Comparison of ENCODE assay signal across 8 cellular contexts in genomic region chr1:203025721-203026665, GRCh38. TPM values are rescaled to one million over a fixed set of nuclear protein-coding genes. Genes with fewer than 3 reads are reported as not detected.
DNase-seq lines count a peak whose midpoint lies in the region; ATAC-seq and TF ChIP-seq lines count a peak whose summit lies in the region.

Gene PPFIA4, plus strand, starts transcription at chr1:203026491. Its CDS starts 12,518 bp downstream, at chr1:203039009.

- CTCF ChIA-PET in activated CD8-positive, alpha-beta T cell treated with anti-CD3 and anti-CD28 coated beads, Interleukin-2, amount 10 ng/mL, durations not matched to agents 7 days and 5 days (lab: Charles Lee), result interaction anchor here (0.8 to 7.6 kb wide), 5 partner anchors 9 to 242 kb away, joined by 3 to 76 read pairs (median 5); no protein-coding TSS in a partner anchor

- peaks cover 21% of the 10 kb centered on the region for H3K4me1 Mint-ChIP-seq in activated CD8-positive, alpha-beta T cell treated with anti-CD3 and anti-CD28 coated beads, Interleukin-2, amount 10 ng/mL, durations not matched to agents 7 days and 5 days (ENCODE audit: low read depth)

- no peaks in the 10 kb centered on the region for H3K9me3 ChIP-seq in ectodermal cell (ENCODE audit: control insufficient read depth, low read length)
- peaks cover 0 to 2% of the 10 kb centered on the region in 2 donors for H3K9me3 ChIP-seq in lung (ENCODE audit: control insufficient read depth in 2 of 2, insufficient read depth in 1 of 2, low read length in 1 of 2)

- peaks cover 30% of the 10 kb centered on the region for H3K27me3 ChIP-seq in ectodermal cell (ENCODE audit: control insufficient read depth, insufficient read depth, low read length, poor library complexity, severe bottlenecking)
- H3K27me3 ChIP-seq in lung (ENCODE audit: control insufficient read depth, insufficient read depth), result no peaks in the 10 kb centered on the region

- TF ChIP-seq CTCF in AG09319 (IDR thresholded peaks at IDR 0.05; ENCODE audit: low read depth, low read length) (no peak), lung (IDR thresholded peaks at IDR 0.05; ENCODE audit: control extremely low read depth, extremely low read depth) (no peak)

- H3K36me3 ChIP-seq in ectodermal cell (ENCODE audit: control insufficient read depth, insufficient read depth, low read length) (peaks cover 25% of the 10 kb centered on the region), lung (ENCODE audit: control insufficient read depth in 2 of 2, insufficient read depth in 2 of 2, low read length in 2 of 2) (peaks cover 8 to 9% of the 10 kb centered on the region in 2 donors)

- H3K27ac ChIP-seq in ectodermal cell (ENCODE audit: insufficient read depth, low read depth, low read length, poor library complexity, severe bottlenecking), result no peak within 1 kb of the TSS
- H3K27ac ChIP-seq in lung (ENCODE audit: low read depth in 1 of 2, low read length in 1 of 2), result peak within 1 kb of the TSS; percentile 50 to 77

- H3K4me1 ChIP-seq in ectodermal cell (ENCODE audit: control insufficient read depth, insufficient read depth, low read length) (peaks cover 18% of the 10 kb centered on the region), lung (ENCODE audit: control insufficient read depth in 2 of 2, insufficient read depth in 2 of 2, low read length in 2 of 2) (peaks cover 2 to 4% of the 10 kb centered on the region in 2 donors)

- peaks cover 8% of the 10 kb centered on the region for H3K27me3 Mint-ChIP-seq in activated CD8-positive, alpha-beta T cell treated with anti-CD3 and anti-CD28 coated beads, Interleukin-2, amount 10 ng/mL, durations not matched to agents 7 days and 5 days (ENCODE audit: low read depth)

- peak within 1 kb of the TSS; percentile 68 for H3K4me3 ChIP-seq in ectodermal cell (ENCODE audit: insufficient read depth, low read depth, low read length)
- peak within 1 kb of the TSS; percentile 51 for H3K4me3 ChIP-seq in lung

- no peaks in the 10 kb centered on the region for H3K9me3 Mint-ChIP-seq in activated CD8-positive, alpha-beta T cell treated with anti-CD3 and anti-CD28 coated beads, Interleukin-2, amount 10 ng/mL, durations not matched to agents 7 days and 5 days (ENCODE audit: insufficient read depth)

- H3K36me3 Mint-ChIP-seq in activated CD8-positive, alpha-beta T cell treated with anti-CD3 and anti-CD28 coated beads, Interleukin-2, amount 10 ng/mL, durations not matched to agents 7 days and 5 days (ENCODE audit: low read depth), result peaks cover 37% of the 10 kb centered on the region

- ATAC-seq in HG03521 (IDR thresholded peaks at IDR 0.05; ENCODE audit: unreplicated experiment) (peak; percentile 66), lung (ENCODE audit: insufficient read depth, low FRiP score) (peak; percentile 96)
- ATAC-seq in activated CD8-positive, alpha-beta T cell treated with anti-CD3 and anti-CD28 coated beads, Interleukin-2, amount 10 ng/mL, durations not matched to agents 7 days and 5 days, result peak; percentile 94

- H3K4me3 Mint-ChIP-seq in activated CD8-positive, alpha-beta T cell treated with anti-CD3 and anti-CD28 coated beads, Interleukin-2, amount 10 ng/mL, durations not matched to agents 7 days and 5 days, result peak within 1 kb of the TSS; percentile 73

- H3K27ac Mint-ChIP-seq in activated CD8-positive, alpha-beta T cell treated with anti-CD3 and anti-CD28 coated beads, Interleukin-2, amount 10 ng/mL, durations not matched to agents 7 days and 5 days, result peak within 1 kb of the TSS; percentile 70

- POLR2A ChIA-PET in activated CD8-positive, alpha-beta T cell treated with anti-CD3 and anti-CD28 coated beads, Interleukin-2, amount 10 ng/mL, durations not matched to agents 7 days and 5 days (lab: Charles Lee), result interaction anchor here (0.7 to 1.6 kb wide), 3 partner anchors 13 to 71 kb away, joined by 3 to 4 read pairs (median 3); partner anchors contain the start of gene TMEM183A

- DNase-seq in AG09319 (ENCODE audit: extremely low read depth, low read depth) (peak; percentile 61), GM19240 (ENCODE audit: insufficient read length, low spot score) (peak; percentile 90), NCI-H748 (lab: John Stamatoyannopoulos, UW; ENCODE audit: unreplicated experiment) (peak; percentile 86), lung (ENCODE audit: low spot score) (peak; percentile 85)
- peak; percentile 90 for DNase-seq in activated CD8-positive, alpha-beta T cell treated with anti-CD3 and anti-CD28 coated beads, Interleukin-2, amount 10 ng/mL, durations not matched to agents 7 days and 5 days
- DNase-seq in stimulated activated CD4-positive, alpha-beta T cell treated with anti-CD3 and anti-CD28 coated beads, Interleukin-4, amount 100 ng/mL, for 48 hours (ENCODE audit: low read depth in 2 of 2), result peak; percentile 81 to 86

- WGBS in ectodermal cell, 2 experiments, result 13 to 14% methylated on average over 52 of the region's 52 CpGs
- WGBS in lung, 2 donors, result 11 to 17% methylated on average over 38 to 52 of the region's 52 CpGs

RNA-seq across cellular contexts. Expression of gene PPFIA4, which starts in this region (rescaled TPM):
- 10 to 100 TPM; 31.9 to 32.0 TPM for total RNA-seq in activated CD8-positive, alpha-beta T cell treated with anti-CD3 and anti-CD28 coated beads, Interleukin-2, amount 10 ng/mL, durations not matched to agents 7 days and 5 days
- 9.1 TPM for polyA plus RNA-seq in ectodermal cell (2013, experiment 1 of 4)
- 13.2 TPM for polyA plus RNA-seq in ectodermal cell (2013, experiment 2 of 4)
- 11.0 TPM for polyA plus RNA-seq in ectodermal cell (2013, experiment 3 of 4)
- polyA plus RNA-seq in ectodermal cell (2013, experiment 4 of 4), result 14.2 TPM
- total RNA-seq in lung, result 1 to 10 TPM; 1.3 to 5.1 TPM
- polyA plus RNA-seq in lung, result under 1 TPM; 0.30 to 0.64 TPM

Comparison
In these comparisons a context has a peak if more than half of its experiments do, and no peak if none do; other contexts are left out.
1. RNA of gene PPFIA4 (total RNA-seq): 31.9 to 32.0 TPM in activated CD8-positive, alpha-beta T cell treated with anti-CD3 and anti-CD28 coated beads, Interleukin-2, amount 10 ng/mL, durations not matched to agents 7 days and 5 days; 1.3 to 5.1 TPM in lung; every median in the first group is over 4 times any median in the second.
2. Peak in every context shown above with its lines, with median percentiles within 50 percentile points of each other: DNase-seq and ATAC-seq.